In genomic region chr10:5478694-5479305, GRCh38 we compare ENCODE assay signal across 18 cellular contexts. TPM values are rescaled to one million over a fixed set of nuclear protein-coding genes. Genes with fewer than 3 reads are reported as not detected.
A peak's percentile ranks its signal among the peaks of the same experiment; 100 is the strongest.
DNase-seq lines count a peak whose midpoint lies in the region; ATAC-seq and TF ChIP-seq lines count a peak whose summit lies in the region.
"Had no signal": no experiment of that assay in that cellular context is flagged by ENCODE, and none has a peak within 500 bp of the region (broad histone marks: within the 10 kb centered on the region; RNA-seq: fewer than 3 reads in every experiment).

No MANE protein-coding gene starts in this region.

- H3K4me3 Mint-ChIP-seq in neural progenitor cell: no peak overlapping the region
- H3K4me3 Mint-ChIP-seq: CD14-positive monocyte had no signal

- H2AFZ ChIP-seq in Loucy (ENCODE audit: low read length) (no peak overlapping the region), neural progenitor cell (replicated peaks) (no peak overlapping the region)

- peaks cover 9% of the 10 kb centered on the region for H3K4me1 Mint-ChIP-seq in neural progenitor cell
- H3K4me1 Mint-ChIP-seq: CD14-positive monocyte had no signal

- no peaks in the 10 kb centered on the region for H3K79me2 ChIP-seq in Loucy (ENCODE audit: insufficient read depth, low read length)
- no peaks in the 10 kb centered on the region for H3K79me2 ChIP-seq in neural progenitor cell (ENCODE audit: low read depth)

- peak; percentile 26 for ATAC-seq in esophagus mucosa

- no peaks in the 10 kb centered on the region for H3K9me2 ChIP-seq in Loucy (replicated peaks; ENCODE audit: low read depth, low read length)

- no peaks in the 10 kb centered on the region for H3K27me3 ChIP-seq in BLaER1 treated with 17β-estradiol and CSF1 and Interleukin-3, amounts not matched to agents 10 nM and 100 nM
- H3K27me3 ChIP-seq in Loucy (ENCODE audit: insufficient read depth, low read length, poor library complexity, severe bottlenecking) (no peaks in the 10 kb centered on the region), neural progenitor cell (no peaks in the 10 kb centered on the region)

- H3K36me3 Mint-ChIP-seq in neural progenitor cell: no peaks in the 10 kb centered on the region
- H3K36me3 Mint-ChIP-seq: CD14-positive monocyte had no signal

- no peak overlapping the region for H3K4me3 ChIP-seq in BLaER1 treated with 17β-estradiol and CSF1 and Interleukin-3, amounts not matched to agents 10 nM and 100 nM
- H3K4me3 ChIP-seq in Loucy (ENCODE audit: low read length, poor library complexity, severe bottlenecking) (no peak overlapping the region), neural progenitor cell (no peak overlapping the region)

- peaks cover 5 to 28% (median 21%) of the 10 kb centered on the region in 10 experiments; a peak in 14 of 20 replicates for H3K4me1 ChIP-seq in BLaER1 treated with 17β-estradiol and CSF1 and Interleukin-3, amounts not matched to agents 10 nM and 100 nM
- H3K4me1 ChIP-seq in Loucy (ENCODE audit: insufficient read depth, low read length, poor library complexity, severe bottlenecking) (peaks cover 5% of the 10 kb centered on the region), neural progenitor cell (peaks cover 19% of the 10 kb centered on the region)

- H3K9me3 ChIP-seq in BLaER1 treated with 17β-estradiol and CSF1 and Interleukin-3, amounts not matched to agents 10 nM and 100 nM (replicated peaks in 1 of 11): no peaks in the 10 kb centered on the region
- H3K9me3 ChIP-seq in Loucy (ENCODE audit: insufficient read depth, low read depth, low read length): no peaks in the 10 kb centered on the region
- H3K9me3 ChIP-seq in neural progenitor cell (ENCODE audit: low read depth): no peaks in the 10 kb centered on the region

- no peaks in the 10 kb centered on the region for H3K36me3 ChIP-seq in BLaER1 treated with 17β-estradiol and CSF1 and Interleukin-3, amounts not matched to agents 10 nM and 100 nM
- H3K36me3 ChIP-seq in Loucy (ENCODE audit: insufficient read depth, low read length) (no peaks in the 10 kb centered on the region), neural progenitor cell (no peaks in the 10 kb centered on the region)

- H3K9me3 Mint-ChIP-seq in neural progenitor cell: no peaks in the 10 kb centered on the region
- H3K9me3 Mint-ChIP-seq: CD14-positive monocyte had no signal

- peak overlapping the region; percentile 78 for H3K27ac Mint-ChIP-seq in neural progenitor cell
- H3K27ac Mint-ChIP-seq: CD14-positive monocyte had no signal

- TF ChIP-seq CTCF in Loucy (conservative IDR thresholded peaks at IDR 0.05; ENCODE audit: low read length): no peak
- no peak for TF ChIP-seq CTCF in neural progenitor cell (IDR thresholded peaks at IDR 0.05)

- no peaks in the 10 kb centered on the region for H3F3A ChIP-seq in Loucy (ENCODE audit: low read depth)
- peaks cover 4% of the 10 kb centered on the region for H3F3A ChIP-seq in neural progenitor cell (ENCODE audit: low read depth)

- H4K20me1 ChIP-seq in BLaER1 treated with 17β-estradiol and CSF1 and Interleukin-3, amounts not matched to agents 10 nM and 100 nM: no peaks in the 10 kb centered on the region
- H4K20me1 ChIP-seq in Loucy (ENCODE audit: insufficient read depth, low read length, poor library complexity, severe bottlenecking) (no peaks in the 10 kb centered on the region), neural progenitor cell (ENCODE audit: low read depth) (no peaks in the 10 kb centered on the region)

- peak overlapping the region in 6 of 11 experiments; percentile 9 to 56 (median 38); a peak in 9 of 22 replicates for H3K4me2 ChIP-seq in BLaER1 treated with 17β-estradiol and CSF1 and Interleukin-3, amounts not matched to agents 10 nM and 100 nM
- H3K4me2 ChIP-seq in Loucy (ENCODE audit: low read depth, low read length, poor library complexity, severe bottlenecking): no peak overlapping the region
- no peak overlapping the region for H3K4me2 ChIP-seq in neural progenitor cell

- H3K9ac ChIP-seq in BLaER1 treated with 17β-estradiol and CSF1 and Interleukin-3, amounts not matched to agents 10 nM and 100 nM: no peak overlapping the region
- H3K9ac ChIP-seq in Loucy (ENCODE audit: low read depth, low read length, poor library complexity, severe bottlenecking) (peak overlapping the region; percentile 2), neural progenitor cell (no peak overlapping the region)

- no peak overlapping the region for H3K27ac ChIP-seq in BLaER1 treated with 17β-estradiol and CSF1 and Interleukin-3, amounts not matched to agents 10 nM and 100 nM
- no peak overlapping the region for H3K27ac ChIP-seq in neural progenitor cell

- no peak for DNase-seq in neural progenitor cell (ENCODE audit: low spot score)
- no peak for DNase-seq in DMS 273 treated with DMSO at 0.1 percent for 48 hours (lab: John Stamatoyannopoulos, UW)
- DNase-seq in cerebellar cortex (ENCODE audit: low spot score): no peak
- DNase-seq in NCI-H2029 treated with DMSO at 0.1 percent for 48 hours (lab: John Stamatoyannopoulos, UW): no peak
- no peak for DNase-seq in NCI-H1105 (lab: John Stamatoyannopoulos, UW)
- DNase-seq: COR-L47, DMS53, KG1, NCI-H146, NCI-H2081 treated with DMSO at 0.1 percent for 48 hours, NCI-H510A treated with DMSO at 0.1 percent for 48 hours had no signal

- peaks cover 5% of the 10 kb centered on the region for H3K27me3 Mint-ChIP-seq in neural progenitor cell (ENCODE audit: insufficient read depth, low read depth)

RNA-seq across cellular contexts. Expression of gene CALML5, which starts 20.6 kb away (rescaled TPM):
- 16.6 TPM for total RNA-seq in esophagus mucosa
- total RNA-seq in neural progenitor cell (ENCODE audit: low replicate concordance): not detected in 2 replicates
- total RNA-seq: A673, M059J, SK-MEL-5 had no signal

RNA-seq across cellular contexts. Expression of gene CALML3, which starts 46.0 kb away (rescaled TPM):
- total RNA-seq in esophagus mucosa (501 TPM), neural progenitor cell (ENCODE audit: low replicate concordance) (not detected in 2 replicates)
- total RNA-seq: A673, M059J, SK-MEL-5 had no signal

Comparison
In these comparisons a context has a peak if more than half of its experiments do, and no peak if none do; other contexts are left out.
1. H3K4me2 ChIP-seq: peak in BLaER1 treated with 17β-estradiol and CSF1 and Interleukin-3, amounts not matched to agents 10 nM and 100 nM (6 of 11); none in Loucy (single experiment) and neural progenitor cell (single experiment).
2. RNA of gene CALML5, which starts 20.6 kb away (total RNA-seq): 16.6 TPM in esophagus mucosa (single experiment); not detected in neural progenitor cell; every median in the first group is over 10 times any median in the second.
3. RNA of gene CALML3, which starts 46.0 kb away (total RNA-seq): 501 TPM in esophagus mucosa (single experiment); not detected in neural progenitor cell; every median in the first group is over 100 times any median in the second.